1 cellular context compared by ENCODE assay signal in the genomic region with DNA sequence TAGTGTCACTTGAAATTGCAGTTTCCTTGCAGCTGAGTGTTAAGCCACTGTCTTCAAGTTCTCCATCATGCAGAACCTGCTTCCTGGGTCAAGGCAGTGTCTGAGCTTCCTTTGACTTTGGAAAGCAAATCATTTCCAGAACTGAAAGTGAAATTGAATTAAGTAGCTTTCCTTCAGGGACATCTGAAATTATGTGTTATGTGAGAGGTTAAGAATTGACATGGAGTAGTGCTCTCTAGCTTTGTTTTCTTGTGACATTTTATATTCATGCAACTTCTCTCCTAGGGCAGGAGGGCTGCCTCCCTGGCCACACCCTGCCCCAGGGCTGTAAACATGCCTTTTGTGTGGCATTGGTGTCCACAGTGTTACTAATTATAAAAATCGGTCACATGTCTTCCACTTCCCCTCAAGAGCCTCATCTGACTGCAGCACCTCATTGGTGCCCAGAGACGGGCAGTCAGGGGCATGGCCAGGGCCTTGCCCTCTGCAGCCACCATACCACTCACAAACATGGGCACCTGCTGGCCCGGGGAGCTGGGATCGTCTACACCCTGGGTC.
TF ChIP-seq lines count a peak whose summit lies in the region.

No MANE protein-coding gene starts in this region.

TF ChIP-seq in IMR-90, 13 proteins besides CTCF, POLR2A, EP300 and RAD21 (continued from another document):
- TF ChIP-seq, protein P1, sequence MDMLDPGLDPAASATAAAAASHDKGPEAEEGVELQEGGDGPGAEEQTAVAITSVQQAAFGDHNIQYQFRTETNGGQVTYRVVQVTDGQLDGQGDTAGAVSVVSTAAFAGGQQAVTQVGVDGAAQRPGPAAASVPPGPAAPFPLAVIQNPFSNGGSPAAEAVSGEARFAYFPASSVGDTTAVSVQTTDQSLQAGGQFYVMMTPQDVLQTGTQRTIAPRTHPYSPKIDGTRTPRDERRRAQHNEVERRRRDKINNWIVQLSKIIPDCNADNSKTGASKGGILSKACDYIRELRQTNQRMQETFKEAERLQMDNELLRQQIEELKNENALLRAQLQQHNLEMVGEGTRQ (IDR thresholded peaks at IDR 0.05; ENCODE audit: low read depth, low read length) = no peak
